In genomic region chr20:33846291-33846916, GRCh38 we compare ENCODE assay signal across 1 cellular context.
TF ChIP-seq lines count a peak whose summit lies in the region.

No MANE protein-coding gene starts in this region.

TF ChIP-seq in GM23338, 12 proteins besides CTCF, POLR2A, EP300 and RAD21 (continued from another document):
- TF ChIP-seq ZNF462 (CRISPR knock-in tag; IDR thresholded peaks at IDR 0.05) (no peak), EZH2phosphoT487 (IDR thresholded peaks at IDR 0.05; ENCODE audit: unreplicated experiment) (no peak), NANOG (IDR thresholded peaks at IDR 0.05; ENCODE audit: borderline replicate concordance) (no peak), CREB1 (CRISPR knock-in tag; IDR thresholded peaks at IDR 0.05; ENCODE audit: low read depth) (no peak), STAT1 (IDR thresholded peaks at IDR 0.05; ENCODE audit: unreplicated experiment) (no peak), ZNF331 (CRISPR knock-in tag; IDR thresholded peaks at IDR 0.05; ENCODE audit: low read depth) (no peak)
TF ChIP-seq in GM23338: peak in this region for 0.
